ENCODE assay signal across 1 cellular context in genomic region chr1:33849206-33849605, GRCh38.
TF ChIP-seq lines count a peak whose summit lies in the region.

No MANE protein-coding gene starts in this region.

TF ChIP-seq in GM23338, 12 proteins besides CTCF, POLR2A, EP300 and RAD21 (continued from another document):
- no peak for TF ChIP-seq ZNF462 (CRISPR knock-in tag; IDR thresholded peaks at IDR 0.05)
- no peak for TF ChIP-seq REST (IDR thresholded peaks at IDR 0.05; ENCODE audit: unreplicated experiment)
